Comparison of ENCODE assay signal across 22 cellular contexts in the genomic region with DNA sequence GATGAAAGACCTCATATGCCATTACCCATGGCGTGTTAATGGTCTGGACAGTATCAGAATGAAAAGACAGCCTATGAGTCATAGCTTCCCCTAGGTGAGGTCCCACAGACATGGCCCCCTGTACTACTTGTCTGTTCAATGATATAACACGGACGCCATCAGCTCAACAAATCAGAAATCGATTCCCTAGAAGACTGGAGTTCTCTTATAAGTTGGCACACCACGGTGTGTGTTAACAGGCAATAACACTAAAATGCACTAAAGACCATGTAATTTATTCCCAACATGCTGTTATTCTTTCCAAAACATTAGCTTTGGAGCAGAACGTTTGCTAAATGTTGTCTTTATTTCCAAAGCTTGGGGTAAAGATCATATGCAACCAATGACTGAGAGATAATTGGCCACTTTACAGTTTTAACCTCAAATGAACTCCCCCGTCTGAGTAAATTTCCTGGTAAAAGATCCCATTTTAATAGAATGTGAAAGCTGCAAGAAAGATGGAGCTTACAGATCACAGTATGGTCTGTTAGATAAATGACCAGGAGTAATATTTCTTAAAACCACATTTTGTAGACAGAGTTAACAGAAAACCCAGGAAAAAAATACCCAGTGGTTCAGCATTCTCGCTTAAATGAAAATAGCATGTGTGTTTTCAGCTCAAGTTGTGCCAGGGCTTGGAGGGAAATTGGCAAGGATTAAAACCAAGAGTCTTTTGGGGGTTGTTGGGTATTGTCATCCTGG.
"Had no signal": no experiment of that assay in that cellular context is flagged by ENCODE, and none has a peak within 500 bp of the region (broad histone marks: within the 10 kb centered on the region; RNA-seq: fewer than 3 reads in every experiment).

No MANE protein-coding gene starts in this region.

- H3K4me3 ChIP-seq: colonic mucosa, heart right ventricle, mucosa of descending colon had no signal

- H3K4me1 ChIP-seq: colonic mucosa had no signal

- H3K27ac ChIP-seq: brain microvascular endothelial cell, colonic mucosa, heart right ventricle had no signal

- H3K36me3 ChIP-seq: brain microvascular endothelial cell, colonic mucosa, heart right ventricle had no signal

- H3K4me3 Mint-ChIP-seq: activated CD4-positive, alpha-beta T cell treated with anti-CD3 and anti-CD28 coated beads, Interleukin-2, amount 10 ng/mL, durations not matched to agents 24 days and 14 days; activated CD8-positive, alpha-beta T cell treated with anti-CD3 and anti-CD28 coated beads, Interleukin-2, amount 10 ng/mL, durations not matched to agents 7 days and 5 days; activated naive CD4-positive, alpha-beta T cell treated with anti-CD3 and anti-CD28 coated beads for 36 hours; activated T-cell treated with anti-CD3 and anti-CD28 coated beads, Interleukin-2, amount 50 U/mL, for 24 hours; naive B cell; neural crest cell; stimulated activated naive CD8-positive, alpha-beta T cell treated with anti-CD3 and anti-CD28 coated beads, Interleukin-15, Interleukin-2, amounts not matched to agents 100 ng/mL and 50 ng/mL, for 24 hours had no signal

- H3K27me3 ChIP-seq: brain microvascular endothelial cell, colonic mucosa, heart right ventricle had no signal

- ATAC-seq: activated CD8-positive, alpha-beta T cell treated with anti-CD3 and anti-CD28 coated beads, Interleukin-2, amount 10 ng/mL, durations not matched to agents 7 days and 5 days; esophagus mucosa; heart right ventricle; mucosa of descending colon had no signal

- H3K9me3 ChIP-seq: colonic mucosa had no signal

- H3K27ac Mint-ChIP-seq: activated CD4-positive, alpha-beta T cell treated with anti-CD3 and anti-CD28 coated beads, Interleukin-2, amount 10 ng/mL, durations not matched to agents 24 days and 14 days; activated CD8-positive, alpha-beta T cell treated with anti-CD3 and anti-CD28 coated beads, Interleukin-2, amount 10 ng/mL, durations not matched to agents 7 days and 5 days; activated naive CD4-positive, alpha-beta T cell treated with anti-CD3 and anti-CD28 coated beads for 36 hours; activated T-cell treated with anti-CD3 and anti-CD28 coated beads, Interleukin-2, amount 50 U/mL, for 24 hours; activated T-helper 2 cell treated with anti-CD3 and anti-CD28 coated beads, Interferon-gamma antibody, Interleukin-2, Interleukin-4, amounts not matched to agents 10 μg/mL and 5 μg/mL and 100 μg/mL, durations not matched to agents 14 hours and 24 hours and 36 hours; naive B cell; stimulated activated naive CD8-positive, alpha-beta T cell treated with anti-CD3 and anti-CD28 coated beads, Interleukin-15, Interleukin-2, amounts not matched to agents 100 ng/mL and 50 ng/mL, for 24 hours had no signal

- DNase-seq: activated CD4-positive, alpha-beta T cell treated with anti-CD3 and anti-CD28 coated beads, Interleukin-2, amount 10 ng/mL, durations not matched to agents 24 days and 14 days; activated CD4-positive, CD25-positive, alpha-beta regulatory T cell; activated CD8-positive, alpha-beta T cell treated with anti-CD3 and anti-CD28 coated beads, Interleukin-2, amount 10 ng/mL, durations not matched to agents 7 days and 5 days; activated naive CD4-positive, alpha-beta T cell treated with anti-CD3 and anti-CD28 coated beads for 36 hours; activated T-cell treated with anti-CD3 and anti-CD28 coated beads, Interleukin-2, amount 50 U/mL, for 24 hours; aorta; brain microvascular endothelial cell; central memory CD4-positive, alpha-beta T cell; colonic mucosa; heart right ventricle; mesenchymal stem cell; mucosa of descending colon; naive B cell; retina; stimulated activated CD4-positive, alpha-beta T cell treated with anti-CD3 and anti-CD28 coated beads, Interleukin-12 subunit alpha, Interleukin-12 subunit beta, amount 100 ng/mL, for 4 hours; stimulated activated CD4-positive, alpha-beta T cell treated with anti-CD3 and anti-CD28 coated beads, Interleukin-1b, Interleukin-23, amount 100 ng/mL, for 48 hours; trophoblast cell had no signal

- H3K4me1 Mint-ChIP-seq: activated CD4-positive, alpha-beta T cell treated with anti-CD3 and anti-CD28 coated beads, Interleukin-2, amount 10 ng/mL, durations not matched to agents 24 days and 14 days; neural crest cell had no signal

- H3K36me3 Mint-ChIP-seq: naive B cell had no signal

- FAIRE-seq: TTC549 had no signal
